Comparison of ENCODE assay signal across 27 cellular contexts in genomic region chr5:67858470-67859096, GRCh38.
"Had no signal": no experiment of that assay in that cellular context is flagged by ENCODE, and none has a peak within 500 bp of the region (broad histone marks: within the 10 kb centered on the region; RNA-seq: fewer than 3 reads in every experiment).

No MANE protein-coding gene starts in this region.

- H3K4me1 ChIP-seq: ascending aorta, breast epithelium, colonic mucosa, esophagus squamous epithelium, gastroesophageal sphincter had no signal

- H3K27me3 ChIP-seq: ascending aorta, breast epithelium, cardiac muscle cell, colonic mucosa, esophagus squamous epithelium, gastroesophageal sphincter had no signal

- ATAC-seq: activated naive CD4-positive, alpha-beta T cell treated with anti-CD3 and anti-CD28 coated beads, Interleukin-2, amount 50 U/mL, for 72 hours; activated T-cell treated with anti-CD3 and anti-CD28 coated beads, Interleukin-2, amount 50 U/mL, for 72 hours; gastroesophageal sphincter had no signal

- H3K27ac ChIP-seq: ascending aorta, breast epithelium, cardiac muscle cell, colonic mucosa, epithelial cell of prostate, esophagus squamous epithelium, gastroesophageal sphincter had no signal

- DNase-seq: activated CD4-positive, alpha-beta memory T cell treated with anti-CD3 and anti-CD28 coated beads, Interleukin-2, amount 10 ng/mL, durations not matched to agents 7 days and 5 days; activated CD4-positive, alpha-beta T cell treated with anti-CD3 and anti-CD28 coated beads for 4 hours; activated CD4-positive, alpha-beta T cell treated with anti-CD3 and anti-CD28 coated beads, Interleukin-2, amount 10 ng/mL, durations not matched to agents 7 days and 5 days; activated CD4-positive, alpha-beta T cell treated with anti-CD3 and anti-CD28 coated beads, Interleukin-2, amount 50 U/mL, for 4 hours; activated CD4-positive, CD25-positive, alpha-beta regulatory T cell; activated CD4-positive, CD25-positive, alpha-beta regulatory T cell treated with anti-CD3 and anti-CD28 coated beads, Interleukin-2, amount 50 U/mL, for 72 hours; activated CD8-positive, alpha-beta memory T cell treated with anti-CD3 and anti-CD28 coated beads, Interleukin-2, amount 50 U/mL, for 48 hours; activated gamma-delta T cell; activated naive CD4-positive, alpha-beta T cell; activated naive CD4-positive, alpha-beta T cell treated with anti-CD3 and anti-CD28 coated beads, Interleukin-2, amount 10 ng/mL, durations not matched to agents 7 days and 5 days; activated naive CD8-positive, alpha-beta T cell treated with anti-CD3 and anti-CD28 coated beads, Interleukin-2, amount 10 ng/mL, durations not matched to agents 7 days and 5 days; activated T-cell treated with anti-CD3 and anti-CD28 coated beads for 4 hours; activated T-cell treated with anti-CD3 and anti-CD28 coated beads, Interleukin-2, amount 50 U/mL, for 24 hours; activated T-cell treated with anti-CD3 and anti-CD28 coated beads, Interleukin-2, amount 50 U/mL, for 72 hours; central memory CD4-positive, alpha-beta T cell; cerebellar nuclear complex; colonic mucosa; effector CD8-positive, alpha-beta T cell; esophagus squamous epithelium; foreskin melanocyte; T-helper 2 cell had no signal

- H3K9me3 ChIP-seq: ascending aorta, breast epithelium, colonic mucosa, esophagus squamous epithelium, gastroesophageal sphincter had no signal

- H3K4me3 ChIP-seq: ascending aorta, breast epithelium, cardiac muscle cell, colonic mucosa, esophagus squamous epithelium, gastroesophageal sphincter had no signal

- H3K36me3 ChIP-seq: ascending aorta, breast epithelium, cardiac muscle cell, colonic mucosa, esophagus squamous epithelium, gastroesophageal sphincter had no signal
